ENCODE assay signal across 23 cellular contexts in the genomic region with DNA sequence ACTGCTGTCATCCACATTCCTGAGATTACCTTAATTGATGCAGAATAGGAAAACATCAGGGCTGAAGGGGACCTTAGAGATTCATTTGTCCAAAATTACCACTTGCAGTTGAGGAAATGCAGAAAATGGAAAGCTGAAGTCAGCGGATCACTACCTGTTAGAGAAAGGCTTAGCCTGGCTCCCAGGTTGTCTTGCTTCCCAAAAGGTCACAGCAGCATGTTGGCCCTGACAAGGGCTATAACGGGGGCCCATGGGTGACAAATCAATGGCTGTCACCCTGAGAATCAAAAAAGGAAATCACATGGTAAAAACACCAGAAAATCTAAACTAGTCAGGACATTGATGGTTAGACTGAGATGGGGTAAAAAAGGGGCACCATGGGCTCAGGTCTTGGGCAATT. TPM values are rescaled to one million over a fixed set of nuclear protein-coding genes. Genes with fewer than 3 reads are reported as not detected.
DNase-seq lines count a peak whose midpoint lies in the region; ATAC-seq and TF ChIP-seq lines count a peak whose summit lies in the region.
"Had no signal": no experiment of that assay in that cellular context is flagged by ENCODE, and none has a peak within 500 bp of the region (broad histone marks: within the 10 kb centered on the region; RNA-seq: fewer than 3 reads in every experiment).

No MANE protein-coding gene starts in this region.

- H3K27me3 ChIP-seq in endodermal cell (ENCODE audit: control insufficient read depth, insufficient read depth, low read length, poor library complexity, severe bottlenecking) = no peaks in the 10 kb centered on the region
- H3K27me3 ChIP-seq: BLaER1 treated with 17β-estradiol and CSF1 and Interleukin-3, amounts not matched to agents 10 nM and 100 nM had no signal

- H3K27me3 Mint-ChIP-seq in activated T-cell treated with anti-CD3 and anti-CD28 coated beads, Interleukin-2, amount 50 U/mL, for 72 hours (ENCODE audit: low read depth) = peaks cover 38% of the 10 kb centered on the region
- no peaks in the 10 kb centered on the region for H3K27me3 Mint-ChIP-seq in WTC11 (ENCODE audit: low read depth)
- H3K27me3 Mint-ChIP-seq in endodermal cell (ENCODE audit: insufficient read depth) = peaks cover 2% of the 10 kb centered on the region
- no peaks in the 10 kb centered on the region for H3K27me3 Mint-ChIP-seq in type B pancreatic cell

- POLR2A ChIA-PET in WTC11 (lab: Charles Lee) = no interaction called here

- no peak for DNase-seq in activated T-cell treated with anti-CD3 and anti-CD28 coated beads, Interleukin-2, amount 50 U/mL, for 72 hours
- DNase-seq in activated T-cell treated with anti-CD3 and anti-CD28 coated beads, Interleukin-2, amount 50 U/mL, for 1 hour = no peak
- DNase-seq in WTC11 (ENCODE audit: low spot score) = no peak
- peak; percentile 21 for DNase-seq in endodermal cell
- no peak for DNase-seq in type B pancreatic cell (ENCODE audit: extremely low spot score, unreplicated experiment)
- DNase-seq in stimulated activated CD4-positive, alpha-beta T cell treated with anti-CD3 and anti-CD28 coated beads, Interleukin-2, amount 100 ng/mL, for 48 hours = no peak
- no peak for DNase-seq in NCI-H1092 treated with DMSO at 0.1 percent for 48 hours (lab: John Stamatoyannopoulos, UW)
- DNase-seq: AML-193; Caco-2; Calu3; CD4-positive, alpha-beta T cell; CD8-positive, alpha-beta T cell; DND-41; EL; GDM1 had no signal

- H3K4me1 Mint-ChIP-seq in activated T-cell treated with anti-CD3 and anti-CD28 coated beads, Interleukin-2, amount 50 U/mL, for 72 hours (ENCODE audit: low read depth) = peaks cover 39% of the 10 kb centered on the region
- no peaks in the 10 kb centered on the region for H3K4me1 Mint-ChIP-seq in WTC11
- no peaks in the 10 kb centered on the region for H3K4me1 Mint-ChIP-seq in endodermal cell
- H3K4me1 Mint-ChIP-seq in type B pancreatic cell (ENCODE audit: unreplicated experiment) = no peaks in the 10 kb centered on the region
- H3K4me1 Mint-ChIP-seq: B cell had no signal

- H3K36me3 ChIP-seq in endodermal cell (ENCODE audit: control insufficient read depth, insufficient read depth, low read length) = no peaks in the 10 kb centered on the region
- H3K36me3 ChIP-seq: BLaER1 treated with 17β-estradiol and CSF1 and Interleukin-3, amounts not matched to agents 10 nM and 100 nM had no signal

- CTCF ChIA-PET in WTC11 (lab: Charles Lee) = no interaction called here

- H3K27ac ChIP-seq in endodermal cell (ENCODE audit: low read depth, low read length) = no peak overlapping the region
- H3K27ac ChIP-seq: 22Rv1; A549; BLaER1 treated with 17β-estradiol and CSF1 and Interleukin-3, amounts not matched to agents 10 nM and 100 nM; C4-2B had no signal

- 90 to 100% methylated on average over 1 to 2 of the region's 2 CpGs for WGBS in endodermal cell (ENCODE audit: insufficient coverage in 1 of 2, insufficient read length in 1 of 2), 2 experiments

- H3K9me3 ChIP-seq in endodermal cell (ENCODE audit: control insufficient read depth, low read length) = no peaks in the 10 kb centered on the region
- H3K9me3 ChIP-seq: A549; BLaER1 treated with 17β-estradiol and CSF1 and Interleukin-3, amounts not matched to agents 10 nM and 100 nM; Caco-2 had no signal

- no peak overlapping the region for H3K9ac ChIP-seq in endodermal cell (ENCODE audit: extremely low read depth, low read length, poor library complexity, severe bottlenecking)
- H3K9ac ChIP-seq: BLaER1 treated with 17β-estradiol and CSF1 and Interleukin-3, amounts not matched to agents 10 nM and 100 nM had no signal

- H3K4me1 ChIP-seq in endodermal cell (ENCODE audit: control insufficient read depth, insufficient read depth, low read length) = no peaks in the 10 kb centered on the region
- H3K4me1 ChIP-seq: A549; BLaER1 treated with 17β-estradiol and CSF1 and Interleukin-3, amounts not matched to agents 10 nM and 100 nM; Caco-2 had no signal

- ATAC-seq in activated T-cell treated with anti-CD3 and anti-CD28 coated beads, Interleukin-2, amount 50 U/mL, for 72 hours (replicated peaks in 1 of 2) = no peak
- no peak for ATAC-seq in WTC11
- ATAC-seq: A549; CD8-positive, alpha-beta T cell; GM12878 had no signal

- H3K27ac Mint-ChIP-seq in activated T-cell treated with anti-CD3 and anti-CD28 coated beads, Interleukin-2, amount 50 U/mL, for 72 hours = no peak overlapping the region
- H3K27ac Mint-ChIP-seq in WTC11 = no peak overlapping the region
- no peak overlapping the region for H3K27ac Mint-ChIP-seq in endodermal cell
- no peak overlapping the region for H3K27ac Mint-ChIP-seq in type B pancreatic cell
- H3K27ac Mint-ChIP-seq: B cell; CD4-positive, alpha-beta T cell; CD8-positive, alpha-beta T cell had no signal

- H3K9me3 Mint-ChIP-seq in activated T-cell treated with anti-CD3 and anti-CD28 coated beads, Interleukin-2, amount 50 U/mL, for 72 hours = peaks cover 0 to 2% of the 10 kb centered on the region in 2 donors
- H3K9me3 Mint-ChIP-seq in WTC11 (peaks cover 3% of the 10 kb centered on the region; the same call in 1 of the 2 replicates), endodermal cell (no peaks in the 10 kb centered on the region), type B pancreatic cell (peaks cover 10% of the 10 kb centered on the region)
- H3K9me3 Mint-ChIP-seq: CD4-positive, alpha-beta T cell; CD8-positive, alpha-beta T cell had no signal

- peak overlapping the region; percentile 51 to 68 for H3K4me3 Mint-ChIP-seq in activated T-cell treated with anti-CD3 and anti-CD28 coated beads, Interleukin-2, amount 50 U/mL, for 72 hours
- H3K4me3 Mint-ChIP-seq in WTC11 = no peak overlapping the region
- H3K4me3 Mint-ChIP-seq in endodermal cell = no peak overlapping the region
- H3K4me3 Mint-ChIP-seq in type B pancreatic cell = peak overlapping the region; percentile 3
- H3K4me3 Mint-ChIP-seq: B cell; CD4-positive, alpha-beta T cell; CD8-positive, alpha-beta T cell had no signal

- TF ChIP-seq CTCF in WTC11 (IDR thresholded peaks at IDR 0.05) = no peak
- TF ChIP-seq CTCF in endodermal cell (conservative IDR thresholded peaks at IDR 0.05) = no peak
- TF ChIP-seq CTCF in type B pancreatic cell (conservative IDR thresholded peaks at IDR 0.05) = no peak

- H3K36me3 Mint-ChIP-seq in activated T-cell treated with anti-CD3 and anti-CD28 coated beads, Interleukin-2, amount 50 U/mL, for 72 hours (ENCODE audit: insufficient read depth in 2 of 2) = peaks cover 5 to 9% of the 10 kb centered on the region in 2 donors
- H3K36me3 Mint-ChIP-seq in WTC11 (no peaks in the 10 kb centered on the region), endodermal cell (ENCODE audit: low read depth) (no peaks in the 10 kb centered on the region), type B pancreatic cell (no peaks in the 10 kb centered on the region)
- H3K36me3 Mint-ChIP-seq: CD8-positive, alpha-beta T cell had no signal

- H3K4me3 ChIP-seq in endodermal cell (ENCODE audit: low read length) = no peak overlapping the region
- H3K4me3 ChIP-seq: A549; BLaER1 treated with 17β-estradiol and CSF1 and Interleukin-3, amounts not matched to agents 10 nM and 100 nM; GM12878 had no signal

TF ChIP-seq in WTC11, 78 proteins besides CTCF, POLR2A, EP300 and RAD21:
- 0 out of 2 replicates have a peak, but pooled peaks have one; percentile 11 for TF ChIP-seq GABPB1 (CRISPR knock-in tag; IDR thresholded peaks at IDR 0.05)
- no peak for TF ChIP-seq RELA (CRISPR knock-in tag; IDR thresholded peaks at IDR 0.05; ENCODE audit: borderline replicate concordance)
- TF ChIP-seq, protein P1, sequence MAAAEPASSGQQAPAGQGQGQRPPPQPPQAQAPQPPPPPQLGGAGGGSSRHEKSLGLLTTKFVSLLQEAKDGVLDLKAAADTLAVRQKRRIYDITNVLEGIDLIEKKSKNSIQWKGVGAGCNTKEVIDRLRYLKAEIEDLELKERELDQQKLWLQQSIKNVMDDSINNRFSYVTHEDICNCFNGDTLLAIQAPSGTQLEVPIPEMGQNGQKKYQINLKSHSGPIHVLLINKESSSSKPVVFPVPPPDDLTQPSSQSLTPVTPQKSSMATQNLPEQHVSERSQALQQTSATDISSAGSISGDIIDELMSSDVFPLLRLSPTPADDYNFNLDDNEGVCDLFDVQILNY (CRISPR knock-in tag; IDR thresholded peaks at IDR 0.05) = no peak

RNA-seq across cellular contexts. Expression of gene HLF, which starts 51.7 kb away (rescaled TPM):
- 10 to 100 TPM; 23.9 to 44.3 TPM for total RNA-seq in activated T-cell treated with anti-CD3 and anti-CD28 coated beads, Interleukin-2, amount 50 U/mL, for 72 hours
- 0.30 to 0.34 TPM (median 0.31 TPM) in 3 replicates for total RNA-seq in WTC11 (2021)
- not detected for total RNA-seq in endodermal cell
- polyA plus RNA-seq in endodermal cell (2013, experiment 1 of 2) = 0.11 TPM
- polyA plus RNA-seq in endodermal cell (2013, experiment 2 of 2) = 0.21 TPM
- total RNA-seq in type B pancreatic cell (ENCODE audit: low replicate concordance) = 2.6 and 3.4 TPM in 2 replicates
- total RNA-seq: A172, B cell had no signal
- polyA plus RNA-seq: BJ had no signal

Comparison
In these comparisons a context has a peak if more than half of its experiments do, and no peak if none do; other contexts are left out.
1. H3K4me3 Mint-ChIP-seq: peak in activated T-cell treated with anti-CD3 and anti-CD28 coated beads, Interleukin-2, amount 50 U/mL, for 72 hours (2 of 2) and type B pancreatic cell (single experiment); none in WTC11 (single experiment) and endodermal cell (single experiment).